28 cellular contexts compared by ENCODE assay signal in genomic region chr12:109295764-109296425, GRCh38. TPM values are rescaled to one million over a fixed set of nuclear protein-coding genes. Genes with fewer than 3 reads are reported as not detected.
"Had no signal": no experiment of that assay in that cellular context is flagged by ENCODE, and none has a peak within 500 bp of the region (broad histone marks: within the 10 kb centered on the region; RNA-seq: fewer than 3 reads in every experiment).

No MANE protein-coding gene starts in this region.

- H3K27ac ChIP-seq: epithelial cell of prostate, esophagus muscularis mucosa, gastrocnemius medialis, heart right ventricle, left lung, lower lobe of right lung, testis, tibial nerve had no signal

- H3K4me1 ChIP-seq: left lung, lower lobe of right lung, testis had no signal

- H3K27ac Mint-ChIP-seq: dendritic cell treated with granulocyte-macrophage colony-stimulating factor and Interleukin-4, amounts not matched to agents 40 ng/mL and 50 ng/mL, for 4 days; effector memory CD8-positive, alpha-beta T cell; memory B cell; mesothelial cell of epicardium; natural killer cell; stimulated activated naive B cell treated with anti-CD40 and anti-IgM and Interleukin-4, amounts not matched to agents 10 μg/mL and 1 μg/mL and 100 μg/mL, for 72 hours had no signal

- H3K36me3 Mint-ChIP-seq: memory B cell; mesothelial cell of epicardium; natural killer cell; stimulated activated naive B cell treated with anti-CD40 and anti-IgM and Interleukin-4, amounts not matched to agents 10 μg/mL and 1 μg/mL and 100 μg/mL, for 72 hours had no signal

- H3K27me3 ChIP-seq: esophagus muscularis mucosa, gastrocnemius medialis, testis had no signal

- H3K4me1 Mint-ChIP-seq: natural killer cell; stimulated activated naive CD8-positive, alpha-beta T cell treated with anti-CD3 and anti-CD28 coated beads, Interleukin-15, amount 100 ng/mL, for 72 hours had no signal

- H3K9me3 Mint-ChIP-seq: dendritic cell treated with granulocyte-macrophage colony-stimulating factor and Interleukin-4, amounts not matched to agents 40 ng/mL and 50 ng/mL, for 4 days; effector memory CD8-positive, alpha-beta T cell; memory B cell; mesothelial cell of epicardium; natural killer cell; stimulated activated naive B cell treated with anti-CD40 and anti-IgM and Interleukin-4, amounts not matched to agents 10 μg/mL and 1 μg/mL and 100 μg/mL, for 72 hours; stimulated activated naive CD8-positive, alpha-beta T cell treated with anti-CD3 and anti-CD28 coated beads, Interleukin-15, amount 100 ng/mL, for 72 hours had no signal

- H3K4me3 Mint-ChIP-seq: dendritic cell treated with granulocyte-macrophage colony-stimulating factor and Interleukin-4, amounts not matched to agents 40 ng/mL and 50 ng/mL, for 4 days; effector memory CD8-positive, alpha-beta T cell; memory B cell; mesothelial cell of epicardium; natural killer cell; stimulated activated naive B cell treated with anti-CD40 and anti-IgM and Interleukin-4, amounts not matched to agents 10 μg/mL and 1 μg/mL and 100 μg/mL, for 72 hours; stimulated activated naive CD8-positive, alpha-beta T cell treated with anti-CD3 and anti-CD28 coated beads, Interleukin-15, amount 100 ng/mL, for 72 hours had no signal

- FAIRE-seq: colon, islet of Langerhans had no signal

- H3K36me3 ChIP-seq: esophagus muscularis mucosa, gastrocnemius medialis, heart right ventricle, left lung, lower lobe of right lung, tibial nerve had no signal

- ATAC-seq: effector memory CD8-positive, alpha-beta T cell; gastrocnemius medialis; heart right ventricle; left lung; lower lobe of right lung; natural killer cell; stimulated activated naive B cell treated with anti-CD40 and anti-IgM and Interleukin-4, amounts not matched to agents 10 μg/mL and 1 μg/mL and 100 μg/mL, for 72 hours; stimulated activated naive CD8-positive, alpha-beta T cell treated with anti-CD3 and anti-CD28 coated beads, Interleukin-15, amount 100 ng/mL, for 72 hours had no signal

- DNase-seq: cerebellar nuclear complex; effector memory CD8-positive, alpha-beta T cell; gastrocnemius medialis; heart right ventricle; hypothalamus; left lung; lower lobe of right lung; natural killer cell; stimulated activated CD4-positive, alpha-beta T cell treated with anti-CD3 and anti-CD28 coated beads, Interleukin-1b, Interleukin-23, amount 100 ng/mL, for 48 hours; stimulated activated CD4-positive, alpha-beta T cell treated with anti-CD3 and anti-CD28 coated beads, Interleukin-4, amount 100 ng/mL, for 24 hours; stimulated activated naive B cell treated with anti-CD40 and anti-IgM and Interleukin-4, amounts not matched to agents 10 μg/mL and 1 μg/mL and 100 μg/mL, for 72 hours; stimulated activated naive CD8-positive, alpha-beta T cell treated with anti-CD3 and anti-CD28 coated beads, Interleukin-15, amount 100 ng/mL, for 72 hours; testis had no signal

- H3K4me3 ChIP-seq: esophagus muscularis mucosa, gastrocnemius medialis, heart right ventricle, left lung, lower lobe of right lung, testis, tibial nerve had no signal

- H3K9me3 ChIP-seq: esophagus muscularis mucosa, gastrocnemius medialis, heart right ventricle, left lung, lower lobe of right lung, testis, tibial nerve had no signal

RNA-seq across cellular contexts. Expression of gene FOXN4, which starts 13.2 kb away (rescaled TPM):
- total RNA-seq: esophagus muscularis mucosa, fibroblast of villous mesenchyme, gastrocnemius medialis, left lung, lower lobe of right lung, mesothelial cell of epicardium, mucosa of gallbladder, myocyte, natural killer cell, osteoblast, pulmonary artery endothelial cell, subcutaneous adipose tissue, tibial nerve, ureter had no signal
- polyA plus RNA-seq: heart right ventricle had no signal

RNA-seq across cellular contexts. Expression of gene MYO1H, which starts 51.8 kb away (rescaled TPM):
- total RNA-seq: esophagus muscularis mucosa, fibroblast of villous mesenchyme, gastrocnemius medialis, mesothelial cell of epicardium, mucosa of gallbladder, myocyte, natural killer cell, osteoblast, pulmonary artery endothelial cell, ureter had no signal
